Comparison of ENCODE assay signal across 19 cellular contexts in the genomic region with DNA sequence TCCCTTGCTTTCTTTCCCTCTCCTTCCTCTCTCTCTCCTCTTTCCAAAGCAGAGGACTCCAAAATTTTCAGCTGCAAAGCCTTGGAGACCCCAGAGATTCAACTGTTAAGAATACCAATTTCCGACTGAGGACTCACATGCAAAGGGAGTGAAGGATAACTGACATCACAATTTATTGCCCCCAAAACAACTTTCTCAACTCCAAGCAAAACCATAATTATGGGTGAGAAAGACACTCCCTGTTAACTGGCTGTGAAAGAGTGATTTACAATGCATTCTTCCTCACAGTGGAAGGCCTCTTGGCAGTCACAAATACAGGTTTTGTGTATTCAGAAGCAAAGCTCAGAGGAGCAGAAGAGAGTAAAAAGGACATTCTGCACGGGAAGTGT.
DNase-seq lines count a peak whose midpoint lies in the region; ATAC-seq lines count a peak whose summit lies in the region.
"Had no signal": no experiment of that assay in that cellular context is flagged by ENCODE, and none has a peak within 500 bp of the region (broad histone marks: within the 10 kb centered on the region; RNA-seq: fewer than 3 reads in every experiment).

No MANE protein-coding gene starts in this region.

- no peak overlapping the region for H2BK12ac ChIP-seq in neuronal stem cell (ENCODE audit: low read length)

- no peak overlapping the region for H3K23ac ChIP-seq in neuronal stem cell (ENCODE audit: low read depth, low read length, poor library complexity)

- H3K27ac ChIP-seq in HUES48 (ENCODE audit: low read depth, low read length) (peak overlapping the region; percentile 77), neuronal stem cell (replicated peaks; ENCODE audit: low read length) (peak overlapping the region; percentile 67)
- H3K27ac ChIP-seq: esophagus squamous epithelium, heart left ventricle, upper lobe of left lung had no signal

- H2AFZ ChIP-seq in neuronal stem cell (ENCODE audit: low read length) = peak overlapping the region; percentile 39

- no peak overlapping the region for H2BK15ac ChIP-seq in neuronal stem cell (ENCODE audit: low read length)

- no peak overlapping the region for H3K18ac ChIP-seq in neuronal stem cell (ENCODE audit: low read length)

- no peak overlapping the region for H2BK120ac ChIP-seq in neuronal stem cell (ENCODE audit: low read depth, low read length)

- H4K8ac ChIP-seq in neuronal stem cell (ENCODE audit: low read depth, low read length) = no peak overlapping the region

- WGBS in neuronal stem cell (ENCODE audit: extremely low coverage in 2 of 2, insufficient read length in 2 of 2, insufficient replicate concordance in 1 of 2), 2 donors = no CpG with 5 or more reads among the region's 2 CpGs

- H3K79me1 ChIP-seq in neuronal stem cell (ENCODE audit: low read depth, low read length) = no peaks in the 10 kb centered on the region

- H4K91ac ChIP-seq in neuronal stem cell (ENCODE audit: low read depth, low read length, poor library complexity) = no peak overlapping the region

- no peak overlapping the region for H2AK5ac ChIP-seq in neuronal stem cell (ENCODE audit: low read depth, low read length)

- H3K4me2 ChIP-seq in neuronal stem cell (ENCODE audit: insufficient read depth, low read length, poor library complexity, severe bottlenecking) = no peak overlapping the region

- no peaks in the 10 kb centered on the region for H3K36me3 ChIP-seq in HUES48 (ENCODE audit: control insufficient read depth, insufficient read depth, low read length)
- H3K36me3 ChIP-seq in neuronal stem cell (replicated peaks in 1 of 2; ENCODE audit: control insufficient read depth in 2 of 2, insufficient read depth in 2 of 2, low read length in 2 of 2) = no peaks in the 10 kb centered on the region
- H3K36me3 ChIP-seq: esophagus squamous epithelium, heart left ventricle, upper lobe of left lung had no signal

- H3K4me1 ChIP-seq in HUES48 (ENCODE audit: control insufficient read depth, insufficient read depth, low read length) (peaks cover 23% of the 10 kb centered on the region), neuronal stem cell (ENCODE audit: control insufficient read depth in 2 of 2, insufficient read depth in 1 of 2, low read depth in 1 of 2, low read length in 2 of 2) (peaks cover 26 to 31% of the 10 kb centered on the region in 2 donors)
- H3K4me1 ChIP-seq: body of pancreas had no signal

- H3K4me3 ChIP-seq in HUES48 (ENCODE audit: low read depth, low read length) (no peak overlapping the region), neuronal stem cell (ENCODE audit: low read length in 2 of 2) (no peak overlapping the region)
- H3K4me3 ChIP-seq: body of pancreas, esophagus squamous epithelium, heart left ventricle, upper lobe of left lung had no signal

- H3K4ac ChIP-seq in neuronal stem cell (ENCODE audit: low read length) = no peak overlapping the region

- H3K14ac ChIP-seq in neuronal stem cell (ENCODE audit: low read length) = no peak overlapping the region

- no peak overlapping the region for H2BK5ac ChIP-seq in neuronal stem cell (ENCODE audit: low read length)

- H3K9ac ChIP-seq in HUES48 (ENCODE audit: low read depth, low read length) (no peak overlapping the region), neuronal stem cell (ENCODE audit: low read depth, low read length, poor library complexity) (no peak overlapping the region)

- no peak for ATAC-seq in GM18861 (IDR thresholded peaks at IDR 0.05; ENCODE audit: unreplicated experiment)
- ATAC-seq: activated naive CD4-positive, alpha-beta T cell treated with anti-CD3 and anti-CD28 coated beads, Interleukin-2, amount 50 U/mL, for 72 hours; body of pancreas; heart left ventricle; Panc1 had no signal

- DNase-seq in NCI-H2227 (lab: John Stamatoyannopoulos, UW; ENCODE audit: unreplicated experiment) (peak; percentile 64), globus pallidus (ENCODE audit: low spot score) (peak; percentile 21), neuronal stem cell (ENCODE audit: low spot score) (no peak), HT-29 (ENCODE audit: low spot score) (no peak)
- no peak for DNase-seq in activated CD8-positive, alpha-beta memory T cell treated with anti-CD3 and anti-CD28 coated beads, Interleukin-2, amount 50 U/mL, for 4 hours
- DNase-seq: activated T-cell treated with anti-CD3 and anti-CD28 coated beads, Interleukin-2, amount 50 U/mL, for 24 hours; body of pancreas; DMS53; esophagus squamous epithelium; heart left ventricle; left cardiac atrium; NCI-H187 treated with DMSO at 0.1 percent for 48 hours; NCI-H526; stimulated activated naive CD4-positive, alpha-beta T cell treated with Interleukin-2 at 50 U/mL for 16 hours; upper lobe of left lung had no signal

- H3K27me3 ChIP-seq in HUES48 (ENCODE audit: control insufficient read depth, insufficient read depth, low read length) (no peaks in the 10 kb centered on the region), neuronal stem cell (ENCODE audit: control insufficient read depth in 3 of 3, insufficient read depth in 3 of 3, low read depth in 1 of 3, low read length in 3 of 3) (no peaks in the 10 kb centered on the region)
- H3K27me3 ChIP-seq: body of pancreas, esophagus squamous epithelium, heart left ventricle, upper lobe of left lung had no signal

- no peaks in the 10 kb centered on the region for H3K9me3 ChIP-seq in HUES48 (ENCODE audit: control insufficient read depth, insufficient read depth, low read length)
- peaks cover 0 to 2% of the 10 kb centered on the region in 2 donors for H3K9me3 ChIP-seq in neuronal stem cell (replicated peaks in 1 of 2; ENCODE audit: control insufficient read depth in 2 of 2, insufficient read depth in 1 of 2, low read depth in 1 of 2, low read length in 2 of 2)
- H3K9me3 ChIP-seq: body of pancreas, esophagus squamous epithelium, heart left ventricle, upper lobe of left lung had no signal

Comparison
In these comparisons a context has a peak if more than half of its experiments do, and no peak if none do; other contexts are left out.
1. DNase-seq: peak in NCI-H2227 (single experiment) and globus pallidus (single experiment); none in neuronal stem cell (single experiment), HT-29 (single experiment) and activated CD8-positive, alpha-beta memory T cell treated with anti-CD3 and anti-CD28 coated beads, Interleukin-2, amount 50 U/mL, for 4 hours (single experiment).